33 cellular contexts compared by ENCODE assay signal in the genomic region with DNA sequence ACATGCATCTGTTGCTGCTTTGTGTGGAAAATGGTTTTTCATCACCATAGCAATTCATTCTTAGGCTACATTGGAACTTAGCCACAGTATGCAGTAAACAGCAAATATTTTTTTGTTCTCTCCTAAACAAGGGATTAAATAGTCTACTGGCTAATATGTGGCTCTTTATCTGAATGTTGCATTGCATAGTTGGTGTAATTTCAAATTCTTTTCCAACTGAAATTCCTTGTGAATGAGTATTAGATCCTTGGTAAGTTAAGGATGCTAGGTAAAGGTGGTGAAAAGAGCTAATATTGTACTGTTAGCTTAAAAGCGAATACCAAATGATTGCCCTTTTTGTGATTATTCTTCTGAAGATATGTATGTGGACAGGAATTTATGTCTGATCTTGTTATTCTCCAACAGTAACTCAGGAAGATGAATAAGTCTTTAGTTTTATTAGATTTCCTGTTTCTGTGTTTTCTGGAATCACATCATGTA. TPM values are rescaled to one million over a fixed set of nuclear protein-coding genes. Genes with fewer than 3 reads are reported as not detected.
DNase-seq lines count a peak whose midpoint lies in the region; ATAC-seq and TF ChIP-seq lines count a peak whose summit lies in the region.
"Had no signal": no experiment of that assay in that cellular context is flagged by ENCODE, and none has a peak within 500 bp of the region (broad histone marks: within the 10 kb centered on the region; RNA-seq: fewer than 3 reads in every experiment).

No MANE protein-coding gene starts in this region.

- H3K27me3 ChIP-seq in A673 (replicated peaks; ENCODE audit: insufficient read depth, low read depth, low read length, poor library complexity) (no peaks in the 10 kb centered on the region), Loucy (ENCODE audit: insufficient read depth, low read length, poor library complexity, severe bottlenecking) (no peaks in the 10 kb centered on the region), mesendoderm (ENCODE audit: insufficient read depth, low read length, poor library complexity) (no peaks in the 10 kb centered on the region), neural progenitor cell (no peaks in the 10 kb centered on the region)
- H3K27me3 ChIP-seq: gastroesophageal sphincter, uterus had no signal

- H3K18ac ChIP-seq in mesendoderm (ENCODE audit: low read length), result no peak overlapping the region

- BruUV-seq in A673 (replicated peaks; lab: Mats Ljungman, UMichigan), result no TSS peak

- no peak overlapping the region for H2BK15ac ChIP-seq in mesendoderm (replicated peaks; ENCODE audit: low read depth)

- H3F3A ChIP-seq in Loucy (ENCODE audit: low read depth) (no peaks in the 10 kb centered on the region), neural progenitor cell (ENCODE audit: low read depth) (no peaks in the 10 kb centered on the region)

- no peak overlapping the region for H2AFZ ChIP-seq in Loucy (ENCODE audit: low read length)
- no peak overlapping the region for H2AFZ ChIP-seq in neural progenitor cell (replicated peaks)

- no peak overlapping the region for H2AK5ac ChIP-seq in mesendoderm (ENCODE audit: low read length)

- no peak overlapping the region for H2BK120ac ChIP-seq in mesendoderm (ENCODE audit: low read depth, low read length)

- H3K9me3 ChIP-seq in A673 (ENCODE audit: low read depth, low read length, poor library complexity, severe bottlenecking) (no peaks in the 10 kb centered on the region), Loucy (ENCODE audit: insufficient read depth, low read depth, low read length) (no peaks in the 10 kb centered on the region), neural progenitor cell (ENCODE audit: low read depth) (no peaks in the 10 kb centered on the region)
- H3K9me3 ChIP-seq: A549, gastroesophageal sphincter, mucosa of descending colon, SK-N-SH, thoracic aorta, uterus had no signal

- no peaks in the 10 kb centered on the region for H3K36me3 ChIP-seq in A673 (ENCODE audit: insufficient read depth, low read length, poor library complexity, severe bottlenecking)
- H3K36me3 ChIP-seq in Loucy (ENCODE audit: insufficient read depth, low read length), result no peaks in the 10 kb centered on the region
- H3K36me3 ChIP-seq in mesendoderm (ENCODE audit: control insufficient read depth, insufficient read depth, low read length), result no peaks in the 10 kb centered on the region
- no peaks in the 10 kb centered on the region for H3K36me3 ChIP-seq in neural progenitor cell
- H3K36me3 ChIP-seq: gastroesophageal sphincter, thoracic aorta, uterus had no signal

- no peaks in the 10 kb centered on the region for H3K36me3 Mint-ChIP-seq in stimulated activated naive B cell treated with anti-CD40 and anti-IgM and Interleukin-4, amounts not matched to agents 10 μg/mL and 1 μg/mL and 100 μg/mL, for 72 hours
- H3K36me3 Mint-ChIP-seq in neural progenitor cell, result no peaks in the 10 kb centered on the region
- H3K36me3 Mint-ChIP-seq: activated CD8-positive, alpha-beta memory T cell treated with anti-CD3 and anti-CD28 coated beads, Interleukin-2, amount 10 ng/mL, durations not matched to agents 7 days and 5 days; activated naive CD4-positive, alpha-beta T cell treated with anti-CD3 and anti-CD28 coated beads, Interleukin-2, amount 10 ng/mL, durations not matched to agents 7 days and 5 days; stimulated activated memory B cell treated with anti-CD40 and anti-IgM and Interleukin-4, amounts not matched to agents 10 μg/mL and 1 μg/mL and 100 μg/mL, for 72 hours had no signal

- H3K79me1 ChIP-seq in mesendoderm (ENCODE audit: low read length), result no peaks in the 10 kb centered on the region

- no peak overlapping the region for H3K23ac ChIP-seq in mesendoderm (ENCODE audit: low read length)

- CTCF ChIA-PET in A673 (lab: Charles Lee), result no interaction called here

- no peaks in the 10 kb centered on the region for H3K79me2 ChIP-seq in Loucy (ENCODE audit: insufficient read depth, low read length)
- H3K79me2 ChIP-seq in mesendoderm (ENCODE audit: control insufficient read depth, insufficient read depth, low read length), result no peaks in the 10 kb centered on the region
- no peaks in the 10 kb centered on the region for H3K79me2 ChIP-seq in neural progenitor cell (ENCODE audit: low read depth)

- TF ChIP-seq CTCF in A673 (conservative IDR thresholded peaks at IDR 0.05; ENCODE audit: low read depth, low read length) (no peak), Loucy (conservative IDR thresholded peaks at IDR 0.05; ENCODE audit: low read length) (no peak), choroid plexus epithelial cell (conservative IDR thresholded peaks at IDR 0.05; ENCODE audit: low read depth, low read length) (no peak), neural progenitor cell (IDR thresholded peaks at IDR 0.05) (no peak)

- no peak overlapping the region for H4K5ac ChIP-seq in mesendoderm (ENCODE audit: low read length)

- no CpG with 5 or more reads among the region's 1 CpG for WGBS in mesendoderm (ENCODE audit: extremely low coverage, insufficient coverage, low lambda C conversion rate)

- peak overlapping the region; percentile 44 for H3K4me2 ChIP-seq in Loucy (ENCODE audit: low read depth, low read length, poor library complexity, severe bottlenecking)
- H3K4me2 ChIP-seq in mesendoderm (ENCODE audit: low read length), result no peak overlapping the region
- H3K4me2 ChIP-seq in neural progenitor cell, result no peak overlapping the region
- H3K4me2 ChIP-seq: A549, SK-N-SH had no signal

- H3K4me1 ChIP-seq in A673 (ENCODE audit: insufficient read depth, low read length, poor library complexity, severe bottlenecking) (peaks cover 34% of the 10 kb centered on the region), Loucy (ENCODE audit: insufficient read depth, low read length, poor library complexity, severe bottlenecking) (peaks cover 33% of the 10 kb centered on the region), mesendoderm (ENCODE audit: control insufficient read depth, low read depth, low read length) (peaks cover 3% of the 10 kb centered on the region), neural progenitor cell (peaks cover 15% of the 10 kb centered on the region)
- H3K4me1 ChIP-seq: A549, uterus had no signal

- H2BK5ac ChIP-seq in mesendoderm (ENCODE audit: low read length), result no peak overlapping the region

- POLR2A ChIA-PET in A673 (lab: Charles Lee; ENCODE audit: low non-redundant PET), result interaction anchor here (0.6 to 0.7 kb wide), 2 partner anchors 228 to 319 kb away, joined by 3 to 4 read pairs; no protein-coding TSS in a partner anchor

- intact Hi-C loops in A673 (cut with micrococcal nuclease; ENCODE audit: unreplicated experiment), result no loop called here

- no peaks in the 10 kb centered on the region for H3K9me2 ChIP-seq in Loucy (replicated peaks; ENCODE audit: low read depth, low read length)
- H3K9me2 ChIP-seq: SK-N-SH had no signal

- no peaks in the 10 kb centered on the region for H3K4me1 Mint-ChIP-seq in stimulated activated naive B cell treated with anti-CD40 and anti-IgM and Interleukin-4, amounts not matched to agents 10 μg/mL and 1 μg/mL and 100 μg/mL, for 72 hours
- peaks cover 8% of the 10 kb centered on the region for H3K4me1 Mint-ChIP-seq in neural progenitor cell
- H3K4me1 Mint-ChIP-seq: activated CD8-positive, alpha-beta memory T cell treated with anti-CD3 and anti-CD28 coated beads, Interleukin-2, amount 10 ng/mL, durations not matched to agents 7 days and 5 days; activated naive CD4-positive, alpha-beta T cell treated with anti-CD3 and anti-CD28 coated beads, Interleukin-2, amount 10 ng/mL, durations not matched to agents 7 days and 5 days; stimulated activated memory B cell treated with anti-CD40 and anti-IgM and Interleukin-4, amounts not matched to agents 10 μg/mL and 1 μg/mL and 100 μg/mL, for 72 hours; T-helper 17 cell had no signal

- H3K4me3 Mint-ChIP-seq in stimulated activated naive B cell treated with anti-CD40 and anti-IgM and Interleukin-4, amounts not matched to agents 10 μg/mL and 1 μg/mL and 100 μg/mL, for 72 hours, result no peak overlapping the region
- H3K4me3 Mint-ChIP-seq in neural progenitor cell, result no peak overlapping the region
- H3K4me3 Mint-ChIP-seq: activated CD8-positive, alpha-beta memory T cell treated with anti-CD3 and anti-CD28 coated beads, Interleukin-2, amount 10 ng/mL, durations not matched to agents 7 days and 5 days; activated naive CD4-positive, alpha-beta T cell treated with anti-CD3 and anti-CD28 coated beads, Interleukin-2, amount 10 ng/mL, durations not matched to agents 7 days and 5 days; nephron; stimulated activated memory B cell treated with anti-CD40 and anti-IgM and Interleukin-4, amounts not matched to agents 10 μg/mL and 1 μg/mL and 100 μg/mL, for 72 hours; T-helper 17 cell had no signal

- H3K9ac ChIP-seq in Loucy (ENCODE audit: low read depth, low read length, poor library complexity, severe bottlenecking) (no peak overlapping the region), mesendoderm (ENCODE audit: low read length) (no peak overlapping the region), neural progenitor cell (no peak overlapping the region)
- H3K9ac ChIP-seq: SK-N-SH had no signal

- no peak overlapping the region for H3K56ac ChIP-seq in mesendoderm (ENCODE audit: low read length)

- H3K27ac Mint-ChIP-seq in stimulated activated naive B cell treated with anti-CD40 and anti-IgM and Interleukin-4, amounts not matched to agents 10 μg/mL and 1 μg/mL and 100 μg/mL, for 72 hours, result no peak overlapping the region
- H3K27ac Mint-ChIP-seq in neural progenitor cell, result no peak overlapping the region
- H3K27ac Mint-ChIP-seq: activated CD8-positive, alpha-beta memory T cell treated with anti-CD3 and anti-CD28 coated beads, Interleukin-2, amount 10 ng/mL, durations not matched to agents 7 days and 5 days; activated naive CD4-positive, alpha-beta T cell treated with anti-CD3 and anti-CD28 coated beads, Interleukin-2, amount 10 ng/mL, durations not matched to agents 7 days and 5 days; stimulated activated memory B cell treated with anti-CD40 and anti-IgM and Interleukin-4, amounts not matched to agents 10 μg/mL and 1 μg/mL and 100 μg/mL, for 72 hours; T-helper 17 cell had no signal

- H3K4ac ChIP-seq in mesendoderm (ENCODE audit: low read depth, low read length), result no peak overlapping the region

- no peaks in the 10 kb centered on the region for H3K27me3 Mint-ChIP-seq in stimulated activated naive B cell treated with anti-CD40 and anti-IgM and Interleukin-4, amounts not matched to agents 10 μg/mL and 1 μg/mL and 100 μg/mL, for 72 hours
- H3K27me3 Mint-ChIP-seq in neural progenitor cell (ENCODE audit: insufficient read depth, low read depth), result peaks cover 6% of the 10 kb centered on the region
- H3K27me3 Mint-ChIP-seq: activated CD8-positive, alpha-beta memory T cell treated with anti-CD3 and anti-CD28 coated beads, Interleukin-2, amount 10 ng/mL, durations not matched to agents 7 days and 5 days; activated naive CD4-positive, alpha-beta T cell treated with anti-CD3 and anti-CD28 coated beads, Interleukin-2, amount 10 ng/mL, durations not matched to agents 7 days and 5 days; stimulated activated memory B cell treated with anti-CD40 and anti-IgM and Interleukin-4, amounts not matched to agents 10 μg/mL and 1 μg/mL and 100 μg/mL, for 72 hours; T-helper 17 cell had no signal

- no peak overlapping the region for H4K8ac ChIP-seq in mesendoderm (ENCODE audit: low read depth, low read length)

- H3K27ac ChIP-seq in A673 (ENCODE audit: low read depth, low read length, poor library complexity, severe bottlenecking), result peak overlapping the region; percentile 54
- no peak overlapping the region for H3K27ac ChIP-seq in mesendoderm (ENCODE audit: low read depth, low read length)
- H3K27ac ChIP-seq in neural progenitor cell, result no peak overlapping the region
- H3K27ac ChIP-seq: A549, gastroesophageal sphincter, HL-60, thoracic aorta, uterus had no signal

- no peaks in the 10 kb centered on the region for H4K20me1 ChIP-seq in Loucy (ENCODE audit: insufficient read depth, low read length, poor library complexity, severe bottlenecking)
- H4K20me1 ChIP-seq in neural progenitor cell (ENCODE audit: low read depth), result no peaks in the 10 kb centered on the region

- H3K4me3 ChIP-seq in A673 (ENCODE audit: low read depth, low read length, poor library complexity, severe bottlenecking), result no peak overlapping the region
- H3K4me3 ChIP-seq in Loucy (ENCODE audit: low read length, poor library complexity, severe bottlenecking), result no peak overlapping the region
- no peak overlapping the region for H3K4me3 ChIP-seq in choroid plexus epithelial cell (ENCODE audit: low read depth, low read length)
- H3K4me3 ChIP-seq in mesendoderm (ENCODE audit: low read length), result no peak overlapping the region
- no peak overlapping the region for H3K4me3 ChIP-seq in neural progenitor cell
- H3K4me3 ChIP-seq: A549, gastroesophageal sphincter, mucosa of descending colon, thoracic aorta, uterus had no signal

- H3K9me3 Mint-ChIP-seq in stimulated activated naive B cell treated with anti-CD40 and anti-IgM and Interleukin-4, amounts not matched to agents 10 μg/mL and 1 μg/mL and 100 μg/mL, for 72 hours, result peaks cover 0 to 6% of the 10 kb centered on the region in 2 donors
- H3K9me3 Mint-ChIP-seq in neural progenitor cell, result peaks cover 4% of the 10 kb centered on the region
- H3K9me3 Mint-ChIP-seq: activated naive CD4-positive, alpha-beta T cell treated with anti-CD3 and anti-CD28 coated beads, Interleukin-2, amount 10 ng/mL, durations not matched to agents 7 days and 5 days had no signal

- DNase-seq in A673 (ENCODE audit: low spot score), result peak; percentile 66
- DNase-seq in choroid plexus epithelial cell (ENCODE audit: low read depth), result peak; percentile 15
- DNase-seq in mesendoderm, result peak; percentile 13
- no peak for DNase-seq in stimulated activated naive B cell treated with anti-CD40 and anti-IgM and Interleukin-4, amounts not matched to agents 10 μg/mL and 1 μg/mL and 100 μg/mL, for 72 hours
- no peak for DNase-seq in neural progenitor cell (ENCODE audit: low spot score)
- DNase-seq: activated CD4-positive, alpha-beta T cell treated with anti-CD3 and anti-CD28 coated beads, Interleukin-2, amount 50 U/mL, for 1 hour; activated CD8-positive, alpha-beta memory T cell treated with anti-CD3 and anti-CD28 coated beads, Interleukin-2, amount 10 ng/mL, durations not matched to agents 7 days and 5 days; activated naive CD4-positive, alpha-beta T cell treated with anti-CD3 and anti-CD28 coated beads, Interleukin-2, amount 10 ng/mL, durations not matched to agents 7 days and 5 days; C1 segment of cervical spinal cord; Calu3; central memory CD4-positive, alpha-beta T cell; effector CD4-positive, alpha-beta T cell; erythroblast; islet precursor cell; Kasumi-1; mucosa of descending colon; NCI-H1092 treated with DMSO at 0.1 percent for 48 hours; NCI-H2029; NCI-H2227 treated with DMSO at 0.1 percent for 48 hours; RPMI8226; SK-N-SH; stimulated activated CD4-positive, alpha-beta T cell treated with anti-CD3 and anti-CD28 coated beads, Interleukin-2, amount 100 ng/mL, for 48 hours; T-helper 17 cell; uterus had no signal

- no peak for ATAC-seq in GM19395 (IDR thresholded peaks at IDR 0.05; ENCODE audit: unreplicated experiment)
- ATAC-seq in stimulated activated naive B cell treated with anti-CD40 and anti-IgM and Interleukin-4, amounts not matched to agents 10 μg/mL and 1 μg/mL and 100 μg/mL, for 72 hours (replicated peaks), result no peak
- no peak for ATAC-seq in GM21381 (IDR thresholded peaks at IDR 0.05; ENCODE audit: unreplicated experiment)
- ATAC-seq: A549; activated CD8-positive, alpha-beta memory T cell treated with anti-CD3 and anti-CD28 coated beads, Interleukin-2, amount 10 ng/mL, durations not matched to agents 7 days and 5 days; gastroesophageal sphincter; mucosa of descending colon; stimulated activated memory B cell treated with anti-CD40 and anti-IgM and Interleukin-4, amounts not matched to agents 10 μg/mL and 1 μg/mL and 100 μg/mL, for 72 hours; T-helper 17 cell had no signal

RNA-seq across cellular contexts. Expression of a gene that starts 1.0 kb away (rescaled TPM):
- total RNA-seq in A673 (2021), result 0.58 and 0.74 TPM in 2 replicates
- polyA plus RNA-seq in mesendoderm (2013, experiment 1 of 2), result 0.34 TPM
- 0.15 TPM for polyA plus RNA-seq in mesendoderm (2013, experiment 2 of 2)
- not detected in 2 replicates for total RNA-seq in neural progenitor cell (ENCODE audit: low replicate concordance)
- total RNA-seq: activated CD8-positive, alpha-beta memory T cell treated with anti-CD3 and anti-CD28 coated beads, Interleukin-2, amount 10 ng/mL, durations not matched to agents 7 days and 5 days; T-helper 17 cell; uterus had no signal
- polyA plus RNA-seq: SK-N-SH had no signal

Comparison
In these comparisons a context has a peak if more than half of its experiments do, and no peak if none do; other contexts are left out.
1. DNase-seq: peak in A673 (single experiment), choroid plexus epithelial cell (single experiment) and mesendoderm (single experiment); none in stimulated activated naive B cell treated with anti-CD40 and anti-IgM and Interleukin-4, amounts not matched to agents 10 μg/mL and 1 μg/mL and 100 μg/mL, for 72 hours (single experiment) and neural progenitor cell (single experiment).